In genomic region chr4:139547979-139548378, GRCh38 we compare ENCODE assay signal across 4 cellular contexts.
"Had no signal": no experiment of that assay in that cellular context is flagged by ENCODE, and none has a peak within 500 bp of the region (broad histone marks: within the 10 kb centered on the region; RNA-seq: fewer than 3 reads in every experiment).

No MANE protein-coding gene starts in this region.

- H3K9me3 Mint-ChIP-seq: GM23338, H9 had no signal

- H3K4me3 Mint-ChIP-seq: GM23338, H9 had no signal

- H3K4me3 ChIP-seq: GM23338 had no signal

- DNase-seq: H9, HCEC 1CT, IMR-90 had no signal

- H3K27ac Mint-ChIP-seq: GM23338, H9 had no signal
